Comparison of ENCODE assay signal across 24 cellular contexts in the genomic region with DNA sequence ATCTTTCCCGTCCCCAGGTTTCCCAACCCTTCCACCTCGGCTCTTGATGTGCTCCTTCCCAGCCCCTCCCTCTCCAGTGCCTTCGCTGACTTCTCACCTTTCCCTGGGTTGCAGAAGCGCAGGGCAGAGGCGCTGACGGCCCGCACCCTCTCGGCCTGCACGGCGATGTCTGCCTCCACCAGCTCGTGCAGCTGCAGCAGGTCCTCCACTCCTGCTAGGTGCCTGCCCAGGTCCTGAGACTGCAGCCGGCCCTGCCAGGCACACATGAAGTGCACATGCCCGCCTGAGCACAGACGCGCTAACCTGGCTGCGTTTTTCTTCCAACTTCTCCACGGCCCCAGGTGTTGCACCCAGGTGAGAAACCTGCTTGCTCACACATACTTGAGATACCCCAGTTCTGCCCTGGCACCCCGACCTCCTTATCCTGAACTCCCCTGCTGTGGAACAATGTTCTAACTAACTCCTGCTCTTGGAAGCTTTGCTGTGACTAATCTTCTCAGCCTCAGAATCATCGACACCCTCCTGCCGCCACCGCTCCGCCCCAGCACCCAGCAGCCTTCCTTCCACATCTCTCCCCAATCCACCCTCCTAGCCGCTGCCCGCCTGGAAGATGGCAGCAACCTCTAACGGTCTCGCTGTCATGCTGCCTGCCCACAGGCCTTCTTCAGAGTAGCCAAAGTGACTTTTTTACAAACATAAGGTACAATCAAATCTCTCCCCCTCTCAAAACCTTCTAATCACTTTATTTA.
"Had no signal": no experiment of that assay in that cellular context is flagged by ENCODE, and none has a peak within 500 bp of the region (broad histone marks: within the 10 kb centered on the region; RNA-seq: fewer than 3 reads in every experiment).

No MANE protein-coding gene starts in this region.

- H3K27me3 ChIP-seq: esophagus squamous epithelium, left lung, pancreas, sigmoid colon, stomach, tibial artery had no signal

- H3K36me3 Mint-ChIP-seq: activated naive CD8-positive, alpha-beta T cell; natural killer cell had no signal

- H3K4me1 ChIP-seq: left lung, lower lobe of right lung, pancreas, psoas muscle, sigmoid colon, stomach, tibial artery had no signal

- H3K9me3 ChIP-seq: esophagus squamous epithelium, left lung, lower lobe of right lung, pancreas, psoas muscle, sigmoid colon, stomach, tibial artery had no signal

- ATAC-seq: left lung; natural killer cell; pancreas; psoas muscle; stimulated activated naive B cell treated with anti-CD40 and anti-IgM and Interleukin-4, amounts not matched to agents 10 μg/mL and 1 μg/mL and 100 μg/mL, for 72 hours had no signal

- H3K27ac ChIP-seq: epithelial cell of prostate, esophagus squamous epithelium, left lung, lower lobe of right lung, pancreas, psoas muscle, sigmoid colon, stomach, tibial artery had no signal

- H3K4me3 ChIP-seq: esophagus squamous epithelium, left lung, lower lobe of right lung, pancreas, psoas muscle, sigmoid colon, stomach, tibial artery had no signal

- H3K9me3 Mint-ChIP-seq: central memory CD8-positive, alpha-beta T cell; dendritic cell treated with granulocyte-macrophage colony-stimulating factor and Interleukin-4, amounts not matched to agents 40 ng/mL and 50 ng/mL, for 4 days; natural killer cell; stimulated activated naive B cell treated with anti-CD40 and anti-IgM and Interleukin-4, amounts not matched to agents 10 μg/mL and 1 μg/mL and 100 μg/mL, for 72 hours had no signal

- H3K4me1 Mint-ChIP-seq: central memory CD8-positive, alpha-beta T cell; stimulated activated naive B cell treated with anti-CD40 and anti-IgM and Interleukin-4, amounts not matched to agents 10 μg/mL and 1 μg/mL and 100 μg/mL, for 72 hours had no signal

- H3K36me3 ChIP-seq: left lung, lower lobe of right lung, sigmoid colon had no signal

- H3K4me3 Mint-ChIP-seq: activated naive CD8-positive, alpha-beta T cell; central memory CD8-positive, alpha-beta T cell; dendritic cell treated with granulocyte-macrophage colony-stimulating factor and Interleukin-4, amounts not matched to agents 40 ng/mL and 50 ng/mL, for 4 days; natural killer cell; stimulated activated naive B cell treated with anti-CD40 and anti-IgM and Interleukin-4, amounts not matched to agents 10 μg/mL and 1 μg/mL and 100 μg/mL, for 72 hours had no signal

- H3K27me3 Mint-ChIP-seq: activated naive CD8-positive, alpha-beta T cell; dendritic cell treated with granulocyte-macrophage colony-stimulating factor and Interleukin-4, amounts not matched to agents 40 ng/mL and 50 ng/mL, for 4 days; stimulated activated naive B cell treated with anti-CD40 and anti-IgM and Interleukin-4, amounts not matched to agents 10 μg/mL and 1 μg/mL and 100 μg/mL, for 72 hours had no signal

- DNase-seq: activated CD4-positive, alpha-beta T cell treated with anti-CD3 and anti-CD28 coated beads for 4 hours; activated CD4-positive, alpha-beta T cell treated with anti-CD3 and anti-CD28 coated beads, Interleukin-2, amount 50 U/mL, for 4 hours; activated CD4-positive, CD25-positive, alpha-beta regulatory T cell; activated gamma-delta T cell; activated T-cell treated with anti-CD3 and anti-CD28 coated beads for 4 hours; esophagus squamous epithelium; foreskin melanocyte; lower lobe of right lung; mesendoderm; natural killer cell; psoas muscle; sigmoid colon; small intestine; stimulated activated CD4-positive, alpha-beta T cell treated with anti-CD3 and anti-CD28 coated beads, Interleukin-1b, Interleukin-23, amount 100 ng/mL, for 48 hours; stimulated activated naive B cell treated with anti-CD40 and anti-IgM and Interleukin-4, amounts not matched to agents 10 μg/mL and 1 μg/mL and 100 μg/mL, for 72 hours; stomach; T1000; tibial artery had no signal

- H3K27ac Mint-ChIP-seq: activated naive CD8-positive, alpha-beta T cell; dendritic cell treated with granulocyte-macrophage colony-stimulating factor and Interleukin-4, amounts not matched to agents 40 ng/mL and 50 ng/mL, for 4 days; natural killer cell; stimulated activated naive B cell treated with anti-CD40 and anti-IgM and Interleukin-4, amounts not matched to agents 10 μg/mL and 1 μg/mL and 100 μg/mL, for 72 hours had no signal
